Comparison of ENCODE assay signal across 10 cellular contexts in the genomic region with DNA sequence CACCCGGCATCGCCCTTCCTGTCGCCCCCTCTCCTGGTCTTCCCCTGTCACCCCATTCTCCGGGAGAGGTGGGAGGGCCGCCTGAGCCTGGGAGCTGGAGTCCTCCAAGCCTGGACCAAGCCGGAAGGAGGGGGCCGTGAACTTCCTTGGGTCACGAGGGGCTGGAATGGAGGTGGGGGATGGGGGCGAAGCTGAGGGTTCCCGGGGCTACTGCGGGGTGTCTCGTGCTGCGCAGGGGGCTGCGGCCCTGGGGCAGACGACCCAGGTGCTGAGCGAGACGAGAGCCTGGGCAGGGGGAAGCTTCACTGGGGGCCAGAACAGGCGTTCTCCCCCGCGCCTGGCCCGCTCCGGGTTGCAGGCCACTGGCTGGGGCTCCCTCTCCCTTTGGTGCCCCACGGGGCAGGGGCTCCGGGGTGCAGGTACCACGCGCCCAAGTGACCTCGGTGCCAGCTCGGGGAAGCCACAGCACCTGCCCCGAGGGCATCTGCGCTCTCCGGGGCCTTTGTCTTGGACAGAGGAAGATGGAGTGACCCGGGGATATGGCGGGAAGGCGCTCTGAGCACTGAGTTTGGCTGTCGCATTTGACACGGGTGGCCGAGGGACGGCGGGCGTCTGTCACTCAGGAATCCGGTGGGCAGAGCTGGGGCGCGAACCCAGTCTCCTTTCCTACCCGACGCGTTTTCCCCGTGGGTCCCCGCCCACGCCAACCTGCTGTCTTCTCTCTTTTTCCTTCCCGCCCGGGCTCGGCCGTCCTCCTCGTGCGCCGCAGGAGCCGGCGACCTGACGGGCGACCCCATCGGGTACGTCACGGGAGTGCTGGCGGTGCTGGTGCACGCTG. TPM values are rescaled to one million over a fixed set of nuclear protein-coding genes. Genes with fewer than 3 reads are reported as not detected.
DNase-seq lines count a peak whose midpoint lies in the region; ATAC-seq, FAIRE-seq and TF ChIP-seq lines count a peak whose summit lies in the region.
"Had no signal": no experiment of that assay in that cellular context is flagged by ENCODE, and none has a peak within 500 bp of the region (broad histone marks: within the 10 kb centered on the region; RNA-seq: fewer than 3 reads in every experiment).

No MANE protein-coding gene starts in this region.

- H3K4me2 ChIP-seq in H1 (ENCODE audit: insufficient read depth in 1 of 2, low read depth in 2 of 2, low read length in 2 of 2): peak overlapping the region; percentile 88 to 99

- DNase-seq in GM12891 (ENCODE audit: insufficient read length, low spot score) (peak; percentile 26), WTC11 (ENCODE audit: low spot score) (peak; percentile 47), H1 (ENCODE audit: low read depth in 1 of 2, low spot score in 2 of 2) (peak in 1 of 2 experiments; percentile 62), spleen (no peak), COR-L47 (lab: John Stamatoyannopoulos, UW) (no peak), dorsolateral prefrontal cortex (no peak)

- peak; percentile 9; the same call in 1 of the 2 replicates for ATAC-seq in WTC11
- no peak for ATAC-seq in HG03135 (IDR thresholded peaks at IDR 0.05; ENCODE audit: unreplicated experiment)
- ATAC-seq in GM21390 (IDR thresholded peaks at IDR 0.05; ENCODE audit: unreplicated experiment): no peak

- H3K4me3 ChIP-seq in H1 (ENCODE audit: extremely low read depth in 1 of 4, insufficient read depth in 2 of 4, low read depth in 3 of 4, low read length in 4 of 4) (peak overlapping the region in 2 of 4 experiments; percentile 37 to 60; a peak in 3 of 8 replicates), spleen (peak overlapping the region in 6 of 8 donors; percentile 8 to 74 (median 48)), dorsolateral prefrontal cortex (peak overlapping the region in 11 of 59 donors; percentile 3 to 75 (median 64))

- peaks cover 30 to 53% (median 52%) of the 10 kb centered on the region in 4 experiments for H3K27me3 ChIP-seq in H1 (replicated peaks in 1 of 4; ENCODE audit: control insufficient read depth in 3 of 4, extremely low read depth in 1 of 4, insufficient read depth in 3 of 4, low read length in 3 of 4)
- H3K27me3 ChIP-seq in spleen (replicated peaks in 1 of 7): peaks cover 11 to 73% (median 58%) of the 10 kb centered on the region in 7 donors
- peaks cover 8 to 63% (median 48%) of the 10 kb centered on the region in 45 donors for H3K27me3 ChIP-seq in dorsolateral prefrontal cortex

- H4K8ac ChIP-seq in H1 (ENCODE audit: extremely low read depth, insufficient read depth, low read length): peak overlapping the region; percentile 83; the same call in 1 of the 2 replicates

- CTCF ChIA-PET in WTC11 (lab: Charles Lee) (interaction anchor here (0.5 to 2.7 kb wide), 9 partner anchors 35 to 396 kb away, joined by 3 to 16 read pairs (median 4); a partner anchor contains a TSS), H1 (lab: Charles Lee; ENCODE audit: partially characterized antibody) (interaction anchor here (0.6 to 4.6 kb wide), 6 partner anchors 9 to 572 kb away, joined by 3 to 36 read pairs (median 6); no protein-coding TSS in a partner anchor)

- peak; percentile 9 for FAIRE-seq in GM12891 (lab: Jason Lieb, UNC)
- FAIRE-seq in H1 (lab: Jason Lieb, UNC): no peak
- FAIRE-seq: frontal cortex had no signal

- no peaks in the 10 kb centered on the region for H3K79me2 ChIP-seq in H1 (ENCODE audit: control insufficient read depth in 1 of 2, insufficient read depth in 2 of 2, low read length in 2 of 2)

- no peak overlapping the region; the same call in 1 of the 2 replicates for H2BK20ac ChIP-seq in H1 (ENCODE audit: low read length)

- H4K5ac ChIP-seq in H1 (ENCODE audit: insufficient read length, low read depth, low read length): no peak overlapping the region

- intact Hi-C loops in spleen (cut with DNase I; ENCODE audit: low total_unique reads) (no loop called here), dorsolateral prefrontal cortex (cut with DNase I) (no loop called here)

- H3K79me1 ChIP-seq in H1 (ENCODE audit: low read depth, low read length): no peaks in the 10 kb centered on the region

- H2BK120ac ChIP-seq in H1 (replicated peaks; ENCODE audit: low read depth, low read length): no peak overlapping the region

- H4K20me1 ChIP-seq in H1 (replicated peaks in 1 of 2; ENCODE audit: control insufficient read depth in 1 of 2, insufficient read depth in 2 of 2, low read length in 2 of 2): no peaks in the 10 kb centered on the region

- peak overlapping the region; percentile 90; the same call in 1 of the 2 replicates for H2BK12ac ChIP-seq in H1 (ENCODE audit: low read depth, low read length)

- H3K36me3 ChIP-seq in H1 (ENCODE audit: control insufficient read depth in 2 of 4, insufficient read depth in 4 of 4, low read length in 3 of 4) (peaks cover 0 to 4% (median 0%) of the 10 kb centered on the region in 4 experiments; a peak in 1 of 8 replicates), spleen (no peaks in the 10 kb centered on the region)

- H3K23ac ChIP-seq in H1 (ENCODE audit: insufficient read length): no peak overlapping the region

- no peak overlapping the region for H3K4ac ChIP-seq in H1 (replicated peaks; ENCODE audit: insufficient read length, low read depth, low read length)

- H3K27ac ChIP-seq in H1 (ENCODE audit: low read depth, low read length) (no peak overlapping the region), spleen (no peak overlapping the region), dorsolateral prefrontal cortex (no peak overlapping the region)

- H3K56ac ChIP-seq in H1 (replicated peaks; ENCODE audit: insufficient read length, low read depth, low read length): no peak overlapping the region

- 59% methylated on average over 43 of the region's 65 CpGs; no CpG with 5 or more reads in 1 of the 2 experiments for WGBS in H1 (ENCODE audit: extremely low coverage in 1 of 2, insufficient coverage in 1 of 2, insufficient read length in 1 of 2, insufficient replicate concordance in 2 of 2, low coverage in 1 of 2, low lambda C conversion rate in 2 of 2, missing lambda C conversion rate in 1 of 2), 2 experiments
- 4 to 8% (median 7%) methylated on average over 43 to 65 of the region's 65 CpGs for WGBS in spleen, 5 donors

- H3K4me1 ChIP-seq in H1 (replicated peaks in 1 of 4; ENCODE audit: control insufficient read depth in 3 of 4, insufficient read depth in 4 of 4, low read length in 3 of 4): peaks cover 0 to 12% (median 10%) of the 10 kb centered on the region in 4 experiments; a peak in 5 of 7 replicates
- H3K4me1 ChIP-seq in spleen: peaks cover 31 to 45% (median 42%) of the 10 kb centered on the region in 6 donors

- peaks cover 16% of the 10 kb centered on the region for H3K23me2 ChIP-seq in H1 (ENCODE audit: low read depth, low read length)

- no peak for TF ChIP-seq POLR2A in GM12891 (IDR thresholded peaks at IDR 0.05; ENCODE audit: low read depth, low read length)
- TF ChIP-seq POLR2A in H1 (IDR thresholded peaks at IDR 0.05; ENCODE audit: control extremely low read depth in 1 of 2, low read depth in 2 of 2, low read length in 2 of 2): no peak
- no peak for TF ChIP-seq POLR2A in spleen (IDR thresholded peaks at IDR 0.05)

- no peak overlapping the region for H3K14ac ChIP-seq in H1 (ENCODE audit: insufficient read length)

- no peak overlapping the region for H3K27ac Mint-ChIP-seq in WTC11

- TF ChIP-seq EP300 in H1 (IDR thresholded peaks at IDR 0.05; ENCODE audit: borderline replicate concordance in 1 of 2, low read depth in 2 of 2, low read length in 2 of 2): no peak

- no peak; a peak in 1 of 4 replicates for TF ChIP-seq RAD21 in H1 (IDR thresholded peaks at IDR 0.05 in 1 of 2, conservative IDR thresholded peaks at IDR 0.05 in 1 of 2; ENCODE audit: low read depth in 2 of 2, low read length in 2 of 2)

- POLR2A ChIA-PET in WTC11 (lab: Charles Lee) (interaction anchor here (1.8 kb wide), 1 partner anchor 34 kb away, joined by 4 read pairs; no protein-coding TSS in a partner anchor), H1 (lab: Charles Lee; ENCODE audit: partially characterized antibody) (interaction anchor here (3.8 kb wide), 1 partner anchor 35 kb away, joined by 26 read pairs; no protein-coding TSS in a partner anchor)

- peak overlapping the region; percentile 70; the same call in 1 of the 2 replicates for H2AK5ac ChIP-seq in H1 (ENCODE audit: low read depth, low read length)

- peaks cover 22% of the 10 kb centered on the region for H3K4me1 Mint-ChIP-seq in WTC11

- H3K9me3 Mint-ChIP-seq in WTC11: no peaks in the 10 kb centered on the region

- H3K18ac ChIP-seq in H1 (ENCODE audit: extremely low read depth, low read length): peak overlapping the region; percentile 48; the same call in 1 of the 2 replicates

- H3K9ac ChIP-seq in H1 (replicated peaks in 1 of 4; ENCODE audit: extremely low read depth in 1 of 4, low read depth in 3 of 4, low read length in 3 of 4): no peak overlapping the region

- peaks cover 73% of the 10 kb centered on the region for H3K27me3 Mint-ChIP-seq in WTC11 (ENCODE audit: low read depth)

- peak overlapping the region; percentile 61; the same call in 1 of the 2 replicates for H2BK15ac ChIP-seq in H1 (ENCODE audit: low read length)

- H2BK5ac ChIP-seq in H1 (ENCODE audit: low read depth, low read length): no peak overlapping the region

- TF ChIP-seq CTCF in WTC11 (IDR thresholded peaks at IDR 0.05) (no peak), H1 (IDR thresholded peaks at IDR 0.05; ENCODE audit: control extremely low read depth in 1 of 3, insufficient read depth in 1 of 3, low read depth in 1 of 3, low read length in 3 of 3) (peak in 1 of 3 experiments; percentile 28; a peak in 1 of 4 replicates), spleen (IDR thresholded peaks at IDR 0.05 in 8 of 11, conservative IDR thresholded peaks at IDR 0.05 in 3 of 11) (no peak), dorsolateral prefrontal cortex (IDR thresholded peaks at IDR 0.05 in 54 of 56, conservative IDR thresholded peaks at IDR 0.05 in 2 of 56; ENCODE audit: low read depth in 1 of 56, partially characterized antibody in 56 of 56) (no peak)

- H3K9me3 ChIP-seq in H1 (ENCODE audit: insufficient read depth in 2 of 2, low read depth in 1 of 2, low read length in 1 of 2): peaks cover 0 to 3% of the 10 kb centered on the region in 2 experiments; a peak in 1 of 4 replicates
- no peaks in the 10 kb centered on the region for H3K9me3 ChIP-seq in spleen

- H2AFZ ChIP-seq in H1 (ENCODE audit: low read length): no peak overlapping the region

- H3K36me3 Mint-ChIP-seq in WTC11: no peaks in the 10 kb centered on the region

- H3K4me3 Mint-ChIP-seq in WTC11: peak overlapping the region; percentile 77

- no peak overlapping the region for H4K91ac ChIP-seq in H1 (replicated peaks; ENCODE audit: insufficient read length, low read length)

RNA-seq across cellular contexts. Expression of a gene that starts 1.2 kb away (rescaled TPM):
- not detected for polyA plus RNA-seq in GM12891 (2012; ENCODE audit: low read depth, missing spikeins)
- total RNA-seq in WTC11 (2021) (0.37 to 0.78 TPM (median 0.39 TPM) in 3 replicates), spleen (not detected), dorsolateral prefrontal cortex (under 1 TPM in 21 of 120 experiments, not detected in 99; 0.19 to 0.37 (median 0.24) TPM)
- 0.39 and 0.57 TPM in 2 replicates for total RNA-seq in H1 (2021; fragmentation: NEBNext Ultra II Directional; extraction: Animal tissue kit (Norgen Biotek cat#: 25700))
- polyA plus RNA-seq in H1 (2011; rRNA removed) (0.27 and 0.74 TPM in 2 replicates), spleen (not detected)
- 0.48 TPM for polyA plus RNA-seq in H1 (2011; cell fraction: cytosol; rRNA removed)
- 0.51 TPM for polyA plus RNA-seq in H1 (2011; cell fraction: nucleus; rRNA removed)
- polyA plus RNA-seq in H1 (2012, experiment 1 of 2): 0.14 to 0.37 TPM (median 0.30 TPM) in 4 replicates
- polyA plus RNA-seq in H1 (2012, experiment 2 of 2): 0.21 TPM
- 1.0 TPM for polyA plus RNA-seq in H1 (2013, experiment 1 of 2)
- polyA plus RNA-seq in H1 (2013, experiment 2 of 2): 1.2 TPM
- polyA minus RNA-seq in H1 (2011; rRNA and poly(A)+ RNA removed): 0.09 and 0.20 TPM in 2 replicates
- polyA minus RNA-seq in H1 (2011; cell fraction: cytosol; rRNA and poly(A)+ RNA removed): not detected
- polyA minus RNA-seq in H1 (2011; cell fraction: nucleus; rRNA and poly(A)+ RNA removed): 0.30 TPM
- total RNA-seq: NCI-H460 had no signal

Comparison
In these comparisons a context has a peak if more than half of its experiments do, and no peak if none do; other contexts are left out.
1. DNase-seq: peak in GM12891 (single experiment) and WTC11 (single experiment); none in spleen (single experiment), COR-L47 (single experiment) and dorsolateral prefrontal cortex (0 of 10).